1 cellular context compared by ENCODE assay signal in the genomic region with DNA sequence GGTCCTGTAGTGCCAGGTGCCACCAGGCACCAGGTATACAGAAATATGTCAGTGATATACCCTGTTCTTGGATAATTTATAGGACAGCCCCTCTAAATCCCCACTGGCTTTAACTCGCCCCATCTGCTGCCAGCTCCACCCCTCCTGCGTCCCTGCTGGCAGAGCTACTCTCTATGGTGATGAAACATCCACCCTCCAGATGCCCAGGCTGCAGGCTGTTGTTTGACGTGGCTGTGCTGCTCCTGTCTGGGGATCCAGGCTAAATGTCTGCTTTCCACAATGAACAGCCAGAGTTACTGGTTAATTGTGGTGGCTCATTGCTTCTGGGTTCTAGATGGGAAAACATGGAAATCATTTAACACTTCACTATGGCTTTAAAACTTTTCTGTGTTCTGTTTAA.
TF ChIP-seq lines count a peak whose summit lies in the region.

No MANE protein-coding gene starts in this region.

TF ChIP-seq in WTC11, 78 proteins besides CTCF, POLR2A, EP300 and RAD21 (continued from another document):
- TF ChIP-seq, protein P1, sequence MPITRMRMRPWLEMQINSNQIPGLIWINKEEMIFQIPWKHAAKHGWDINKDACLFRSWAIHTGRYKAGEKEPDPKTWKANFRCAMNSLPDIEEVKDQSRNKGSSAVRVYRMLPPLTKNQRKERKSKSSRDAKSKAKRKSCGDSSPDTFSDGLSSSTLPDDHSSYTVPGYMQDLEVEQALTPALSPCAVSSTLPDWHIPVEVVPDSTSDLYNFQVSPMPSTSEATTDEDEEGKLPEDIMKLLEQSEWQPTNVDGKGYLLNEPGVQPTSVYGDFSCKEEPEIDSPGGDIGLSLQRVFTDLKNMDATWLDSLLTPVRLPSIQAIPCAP (CRISPR knock-in tag; IDR thresholded peaks at IDR 0.05) = no peak
- TF ChIP-seq, protein P2, sequence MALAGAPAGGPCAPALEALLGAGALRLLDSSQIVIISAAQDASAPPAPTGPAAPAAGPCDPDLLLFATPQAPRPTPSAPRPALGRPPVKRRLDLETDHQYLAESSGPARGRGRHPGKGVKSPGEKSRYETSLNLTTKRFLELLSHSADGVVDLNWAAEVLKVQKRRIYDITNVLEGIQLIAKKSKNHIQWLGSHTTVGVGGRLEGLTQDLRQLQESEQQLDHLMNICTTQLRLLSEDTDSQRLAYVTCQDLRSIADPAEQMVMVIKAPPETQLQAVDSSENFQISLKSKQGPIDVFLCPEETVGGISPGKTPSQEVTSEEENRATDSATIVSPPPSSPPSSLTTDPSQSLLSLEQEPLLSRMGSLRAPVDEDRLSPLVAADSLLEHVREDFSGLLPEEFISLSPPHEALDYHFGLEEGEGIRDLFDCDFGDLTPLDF (CRISPR knock-in tag; IDR thresholded peaks at IDR 0.05) = no peak
- TF ChIP-seq ETV6 (CRISPR knock-in tag; IDR thresholded peaks at IDR 0.05) (no peak), PRRX2 (CRISPR knock-in tag; IDR thresholded peaks at IDR 0.05) (no peak), MXD4 (CRISPR knock-in tag; IDR thresholded peaks at IDR 0.05; ENCODE audit: borderline replicate concordance) (no peak), NFATC4 (CRISPR knock-in tag; IDR thresholded peaks at IDR 0.05) (no peak), JUN (CRISPR knock-in tag; IDR thresholded peaks at IDR 0.05) (no peak)
- TF ChIP-seq, protein P3, sequence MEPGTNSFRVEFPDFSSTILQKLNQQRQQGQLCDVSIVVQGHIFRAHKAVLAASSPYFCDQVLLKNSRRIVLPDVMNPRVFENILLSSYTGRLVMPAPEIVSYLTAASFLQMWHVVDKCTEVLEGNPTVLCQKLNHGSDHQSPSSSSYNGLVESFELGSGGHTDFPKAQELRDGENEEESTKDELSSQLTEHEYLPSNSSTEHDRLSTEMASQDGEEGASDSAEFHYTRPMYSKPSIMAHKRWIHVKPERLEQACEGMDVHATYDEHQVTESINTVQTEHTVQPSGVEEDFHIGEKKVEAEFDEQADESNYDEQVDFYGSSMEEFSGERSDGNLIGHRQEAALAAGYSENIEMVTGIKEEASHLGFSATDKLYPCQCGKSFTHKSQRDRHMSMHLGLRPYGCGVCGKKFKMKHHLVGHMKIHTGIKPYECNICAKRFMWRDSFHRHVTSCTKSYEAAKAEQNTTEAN (CRISPR knock-in tag; IDR thresholded peaks at IDR 0.05) = no peak
- TF ChIP-seq, protein P4, sequence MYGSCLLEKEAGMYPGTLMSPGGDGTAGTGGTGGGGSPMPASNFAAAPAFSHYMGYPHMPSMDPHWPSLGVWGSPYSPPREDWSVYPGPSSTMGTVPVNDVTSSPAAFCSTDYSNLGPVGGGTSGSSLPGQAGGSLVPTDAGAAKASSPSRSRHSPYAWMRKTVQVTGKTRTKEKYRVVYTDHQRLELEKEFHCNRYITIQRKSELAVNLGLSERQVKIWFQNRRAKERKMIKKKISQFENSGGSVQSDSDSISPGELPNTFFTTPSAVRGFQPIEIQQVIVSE (CRISPR knock-in tag; IDR thresholded peaks at IDR 0.05; ENCODE audit: borderline replicate concordance) = no peak
TF ChIP-seq in WTC11: peak in this region for 0.
